ENCODE assay signal across 1 cellular context in genomic region chr22:44583854-44584253, GRCh38.
TF ChIP-seq lines count a peak whose summit lies in the region.

No MANE protein-coding gene starts in this region.

TF ChIP-seq in H1, 55 proteins besides CTCF, POLR2A, EP300 and RAD21 (continued from another document):
- TF ChIP-seq TAF7 (optimal IDR thresholded peaks at IDR 0.05; ENCODE audit: borderline replicate concordance, low read depth, low read length) = no peak
- no peak for TF ChIP-seq E2F6 (IDR thresholded peaks at IDR 0.05)
- TF ChIP-seq HDAC6 (IDR thresholded peaks at IDR 0.05; ENCODE audit: low read depth, low read length) = no peak
- TF ChIP-seq ATF3 (IDR thresholded peaks at IDR 0.05; ENCODE audit: insufficient read depth, low read depth, low read length) = no peak
- TF ChIP-seq PHF8 (conservative IDR thresholded peaks at IDR 0.05; ENCODE audit: low read depth, low read length) = no peak
- no peak for TF ChIP-seq CBX5 (IDR thresholded peaks at IDR 0.05; ENCODE audit: low read depth, low read length)
- TF ChIP-seq CTBP2 (IDR thresholded peaks at IDR 0.05; ENCODE audit: borderline replicate concordance, insufficient read depth, insufficient read length, low read length) = no peak
- no peak for TF ChIP-seq USF2 (IDR thresholded peaks at IDR 0.05; ENCODE audit: low read length)
- TF ChIP-seq TAF1 (IDR thresholded peaks at IDR 0.05; ENCODE audit: low read depth, low read length) = no peak
